ENCODE assay signal across 15 cellular contexts in the genomic region with DNA sequence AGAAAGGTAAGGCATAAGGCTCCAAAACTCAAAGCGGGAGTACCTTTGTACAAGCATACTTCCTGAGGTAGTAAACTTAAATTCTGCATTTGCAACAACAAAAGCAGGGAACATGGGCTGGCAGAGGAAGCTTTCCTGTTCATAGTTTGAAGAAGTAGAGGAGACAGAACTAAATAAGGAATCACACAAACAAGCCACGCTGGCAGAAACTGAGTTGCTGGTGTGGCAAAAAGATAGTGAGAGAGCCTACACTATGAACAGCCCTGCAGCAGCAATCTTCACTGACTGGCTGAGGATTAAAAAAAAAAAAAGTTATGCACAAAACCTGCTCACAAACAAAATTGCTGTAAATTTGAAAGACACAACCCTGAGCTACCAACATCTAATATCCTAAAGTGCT. TPM values are rescaled to one million over a fixed set of nuclear protein-coding genes. Genes with fewer than 3 reads are reported as not detected.
DNase-seq lines count a peak whose midpoint lies in the region; ATAC-seq and TF ChIP-seq lines count a peak whose summit lies in the region.
"Had no signal": no experiment of that assay in that cellular context is flagged by ENCODE, and none has a peak within 500 bp of the region (broad histone marks: within the 10 kb centered on the region; RNA-seq: fewer than 3 reads in every experiment).

No MANE protein-coding gene starts in this region.

- ATAC-seq in memory B cell (ENCODE audit: low read depth) (no peak), GM19035 (IDR thresholded peaks at IDR 0.05; ENCODE audit: unreplicated experiment) (no peak)

- H3K27me3 Mint-ChIP-seq in memory B cell = no peaks in the 10 kb centered on the region

- H3K4me3 ChIP-seq in dorsolateral prefrontal cortex = peak overlapping the region in 2 of 59 donors; percentile 3 to 4
- H3K4me3 ChIP-seq: esophagus squamous epithelium, vagina had no signal

- H3K36me3 Mint-ChIP-seq in memory B cell = peaks cover 48% of the 10 kb centered on the region

- DNase-seq in OCI-M1 (lab: John Stamatoyannopoulos, UW) = peak; percentile 54
- DNase-seq in dorsolateral prefrontal cortex = peak in 2 of 10 donors; percentile 9 to 42
- DNase-seq in memory B cell (ENCODE audit: low spot score in 2 of 2) = no peak
- DNase-seq in substantia nigra (lab: John Stamatoyannopoulos, UW) = peak in 9 of 49 donors; percentile 5 to 35 (median 15)
- no peak for DNase-seq in DMS 273 (lab: John Stamatoyannopoulos, UW; ENCODE audit: unreplicated experiment)
- DNase-seq in ecto neural progenitor cell (ENCODE audit: low spot score) = no peak
- DNase-seq: activated CD4-positive, CD25-positive, alpha-beta regulatory T cell treated with anti-CD3 and anti-CD28 coated beads, Interleukin-2, amount 50 U/mL, for 72 hours; activated T-cell treated with anti-CD3 and anti-CD28 coated beads for 4 hours; esophagus squamous epithelium; mesendoderm; NCI-H1092 had no signal

- peaks cover 41% of the 10 kb centered on the region for H3K4me1 Mint-ChIP-seq in memory B cell

- no peak for TF ChIP-seq CTCF in dorsolateral prefrontal cortex (IDR thresholded peaks at IDR 0.05 in 54 of 56, conservative IDR thresholded peaks at IDR 0.05 in 2 of 56; ENCODE audit: low read depth in 1 of 56, partially characterized antibody in 56 of 56)

- peak overlapping the region; percentile 51 for H3K4me3 Mint-ChIP-seq in memory B cell

- H3K27me3 ChIP-seq in dorsolateral prefrontal cortex = no peaks in the 10 kb centered on the region
- H3K27me3 ChIP-seq: esophagus squamous epithelium, vagina had no signal

- H3K27ac ChIP-seq in dorsolateral prefrontal cortex (peak overlapping the region in 39 of 59 donors; percentile 0 to 72 (median 33)), substantia nigra (ENCODE audit: low read depth, low read length, poor library complexity, severe bottlenecking) (peak overlapping the region; percentile 7)
- H3K27ac ChIP-seq: C4-2B, esophagus squamous epithelium, parathyroid adenoma, vagina had no signal

- H3K27ac Mint-ChIP-seq in memory B cell = peak overlapping the region; percentile 83

- intact Hi-C loops in dorsolateral prefrontal cortex (cut with DNase I) = no loop called here

- peaks cover 3% of the 10 kb centered on the region for H3K9me3 Mint-ChIP-seq in memory B cell

RNA-seq across cellular contexts. Expression of a gene that starts 46.5 kb away (rescaled TPM):
- 10 to 100 TPM; 35.0 to 92.4 (median 54.7) TPM for total RNA-seq in dorsolateral prefrontal cortex
